In the genomic region with DNA sequence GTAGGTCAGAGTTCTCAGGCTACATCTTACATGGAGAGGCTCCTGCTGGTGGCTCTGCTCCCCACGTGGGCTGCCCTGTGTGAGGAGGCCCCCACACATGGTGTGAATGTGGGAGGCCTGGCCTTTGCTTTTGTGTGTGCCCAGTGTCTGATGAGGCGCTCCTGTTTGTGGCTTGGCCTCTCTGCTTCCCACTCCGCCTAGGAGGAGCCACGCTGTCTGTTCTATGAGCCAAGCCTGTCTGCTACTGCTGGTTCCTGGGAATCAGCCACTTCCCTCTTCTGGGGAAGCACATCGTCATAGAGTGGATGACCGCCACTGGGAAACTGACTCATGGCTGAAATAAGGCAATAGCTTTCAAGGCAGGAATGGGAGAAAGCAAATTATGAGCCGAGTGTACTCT, we compare ENCODE assay signal across 14 cellular contexts.
DNase-seq lines count a peak whose midpoint lies in the region; ATAC-seq, FAIRE-seq and TF ChIP-seq lines count a peak whose summit lies in the region.
"Had no signal": no experiment of that assay in that cellular context is flagged by ENCODE, and none has a peak within 500 bp of the region (broad histone marks: within the 10 kb centered on the region; RNA-seq: fewer than 3 reads in every experiment).

No MANE protein-coding gene starts in this region.

- peak; percentile 74 for DNase-seq in BJ (ENCODE audit: low read depth)
- peak; percentile 12 for DNase-seq in PC-3
- peak; percentile 2 to 94 for DNase-seq in fibroblast of lung (ENCODE audit: low read depth in 2 of 2)
- DNase-seq in pancreas, result peak in 3 of 6 donors; percentile 4 to 38 (median 10)
- DNase-seq in SW480 (ENCODE audit: low spot score), result no peak
- DNase-seq in NCI-H2227 (lab: John Stamatoyannopoulos, UW; ENCODE audit: unreplicated experiment), result no peak
- DNase-seq in germinal center (ENCODE audit: low spot score), result no peak
- DNase-seq: activated effector memory CD4-positive, alpha-beta T cell treated with Interleukin-2 at 50 U/mL for 16 hours; C1 segment of cervical spinal cord; effector CD4-positive, alpha-beta T cell had no signal

- H3K27ac ChIP-seq in PC-3 (ENCODE audit: low read length), result no peak overlapping the region
- no peak overlapping the region for H3K27ac ChIP-seq in fibroblast of lung (ENCODE audit: insufficient read depth, low read length)
- H3K27ac ChIP-seq in pancreas, result no peak overlapping the region
- H3K27ac ChIP-seq: neutrophil, RWPE1 had no signal

- H3K9me2 ChIP-seq in PC-3 (replicated peaks; ENCODE audit: low read length), result no peaks in the 10 kb centered on the region

- ATAC-seq in PC-3 (no peak), pancreas (peak in 3 of 4 donors; percentile 51 to 89 (median 74)), GM19324 (IDR thresholded peaks at IDR 0.05; ENCODE audit: low FRiP score, unreplicated experiment) (no peak)
- ATAC-seq: activated CD4-positive, CD25-positive, alpha-beta regulatory T cell treated with anti-CD3 and anti-CD28 coated beads, Interleukin-2, amount 50 U/mL, for 24 hours had no signal

- H3K36me3 ChIP-seq in BJ (ENCODE audit: control insufficient read depth, insufficient read depth, low read length) (no peaks in the 10 kb centered on the region), PC-3 (ENCODE audit: low read depth, low read length) (no peaks in the 10 kb centered on the region), fibroblast of lung (ENCODE audit: control insufficient read depth, insufficient read depth, low read length) (no peaks in the 10 kb centered on the region), pancreas (no peaks in the 10 kb centered on the region)
- H3K36me3 ChIP-seq: neutrophil had no signal

- WGBS in pancreas, 2 donors, result 72 to 74% methylated on average over 7 of the region's 7 CpGs

- POLR2A ChIA-PET in BJ (lab: Charles Lee), result no interaction called here
- POLR2A ChIA-PET in PC-3 (lab: Charles Lee; ENCODE audit: unreplicated experiment), result no interaction called here

- H3F3A ChIP-seq in PC-3 (ENCODE audit: low read length, unreplicated experiment), result no peaks in the 10 kb centered on the region

- H3K79me2 ChIP-seq in PC-3 (ENCODE audit: low read length), result no peaks in the 10 kb centered on the region
- no peaks in the 10 kb centered on the region for H3K79me2 ChIP-seq in fibroblast of lung (ENCODE audit: control insufficient read depth, insufficient read depth, low read length)

- CTCF ChIA-PET in BJ (lab: Yijun Ruan, JAX) (no interaction called here), PC-3 (lab: Charles Lee) (no interaction called here)

- 0 out of 2 replicates have a peak overlapping the region, but pooled peaks have one; percentile 45 for H2AFZ ChIP-seq in PC-3 (ENCODE audit: low read length)
- no peak overlapping the region for H2AFZ ChIP-seq in fibroblast of lung (ENCODE audit: low read length)

- H3K27me3 ChIP-seq in BJ (ENCODE audit: control insufficient read depth, insufficient read depth, low read length) (no peaks in the 10 kb centered on the region), PC-3 (ENCODE audit: low read length) (no peaks in the 10 kb centered on the region), fibroblast of lung (ENCODE audit: control insufficient read depth, insufficient read depth, low read length) (no peaks in the 10 kb centered on the region), pancreas (no peaks in the 10 kb centered on the region)

- FAIRE-seq in pancreas (lab: Jason Lieb, UNC), result no peak

- H3K4me1 ChIP-seq in PC-3 (ENCODE audit: insufficient read depth, low read length) (no peaks in the 10 kb centered on the region), fibroblast of lung (ENCODE audit: control insufficient read depth, extremely low read depth, insufficient read depth, low read length) (no peaks in the 10 kb centered on the region), pancreas (no peaks in the 10 kb centered on the region)

- H3K4me3 ChIP-seq in BJ (ENCODE audit: low read depth, low read length) (no peak overlapping the region), PC-3 (ENCODE audit: low read length) (no peak overlapping the region), fibroblast of lung (replicated peaks in 1 of 4; ENCODE audit: control extremely low read depth in 1 of 4, insufficient read depth in 1 of 4, low read depth in 3 of 4, low read length in 4 of 4) (no peak overlapping the region), pancreas (no peak overlapping the region)

- no peak overlapping the region for H3K9ac ChIP-seq in PC-3 (ENCODE audit: low read length)
- H3K9ac ChIP-seq in fibroblast of lung (ENCODE audit: insufficient read depth, low read length), result no peak overlapping the region

- H3K9me3 ChIP-seq in PC-3 (ENCODE audit: low read length) (no peaks in the 10 kb centered on the region), fibroblast of lung (ENCODE audit: control insufficient read depth, insufficient read depth, low read depth, low read length) (no peaks in the 10 kb centered on the region), pancreas (no peaks in the 10 kb centered on the region)
- H3K9me3 ChIP-seq: neutrophil had no signal

- no peak for TF ChIP-seq CTCF in BJ (IDR thresholded peaks at IDR 0.05; ENCODE audit: insufficient read depth, low read depth, low read length)
- no peak for TF ChIP-seq CTCF in PC-3 (conservative IDR thresholded peaks at IDR 0.05; ENCODE audit: low read depth, low read length)
- TF ChIP-seq CTCF in fibroblast of lung (conservative IDR thresholded peaks at IDR 0.05 in 1 of 2, IDR thresholded peaks at IDR 0.05 in 1 of 2; ENCODE audit: low read depth in 1 of 2, low read length in 2 of 2), result no peak
- TF ChIP-seq CTCF in pancreas (IDR thresholded peaks at IDR 0.05), result no peak

- H4K20me1 ChIP-seq in PC-3 (ENCODE audit: low read length) (no peaks in the 10 kb centered on the region), fibroblast of lung (ENCODE audit: control insufficient read depth, extremely low read depth, insufficient read depth, low read length) (no peaks in the 10 kb centered on the region)

- intact Hi-C loops in PC-3 (cut with micrococcal nuclease) (no loop called here), pancreas (cut with DNase I) (no loop called here)

- no TSS peak for BruUV-seq in PC-3 (replicated peaks; lab: Mats Ljungman, UMichigan)

- no peak overlapping the region for H3K4me2 ChIP-seq in PC-3 (ENCODE audit: low read length)
- H3K4me2 ChIP-seq in fibroblast of lung (ENCODE audit: extremely low read depth, insufficient read depth, low read length), result no peak overlapping the region

Comparison
In these comparisons a context has a peak if more than half of its experiments do, and no peak if none do; other contexts are left out.
1. DNase-seq: peak in BJ (single experiment), PC-3 (single experiment) and fibroblast of lung (2 of 2); none in SW480 (single experiment), NCI-H2227 (single experiment) and germinal center (single experiment).
2. ATAC-seq: peak in pancreas (3 of 4); none in PC-3 (single experiment) and GM19324 (single experiment).